In the genomic region with DNA sequence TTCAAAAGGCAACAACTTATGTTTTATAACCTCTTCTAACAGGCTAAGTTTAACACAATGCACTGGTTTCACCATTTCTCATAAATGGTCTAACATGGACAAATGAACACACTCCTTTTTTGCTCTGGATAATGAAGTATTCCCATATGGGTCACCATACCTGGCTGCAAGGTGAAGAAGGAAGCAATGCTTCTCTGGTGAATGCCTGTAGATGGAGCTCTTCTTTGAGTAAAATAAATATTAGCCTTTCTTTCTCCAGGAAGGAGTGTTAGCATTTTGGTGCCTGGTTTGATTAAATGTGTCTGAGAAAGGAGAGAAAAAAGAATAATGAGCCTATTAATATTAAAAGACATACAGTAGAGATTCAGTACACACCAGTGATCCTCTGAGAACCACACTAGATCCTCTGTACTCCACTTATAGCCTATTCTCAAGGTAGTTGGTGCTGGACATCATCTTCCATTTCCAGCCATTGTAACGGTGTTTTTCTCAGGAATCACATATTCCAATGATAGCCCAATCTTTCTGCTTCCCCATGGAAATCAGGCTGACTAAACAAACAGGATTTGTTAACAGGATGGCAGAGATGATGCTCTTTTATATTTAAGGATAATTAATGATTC, we compare ENCODE assay signal across 10 cellular contexts. TPM values are rescaled to one million over a fixed set of nuclear protein-coding genes. Genes with fewer than 3 reads are reported as not detected.
DNase-seq lines count a peak whose midpoint lies in the region; ATAC-seq and TF ChIP-seq lines count a peak whose summit lies in the region.
"Had no signal": no experiment of that assay in that cellular context is flagged by ENCODE, and none has a peak within 500 bp of the region (broad histone marks: within the 10 kb centered on the region; RNA-seq: fewer than 3 reads in every experiment).

No MANE protein-coding gene starts in this region.

- no peaks in the 10 kb centered on the region for H3K9me3 ChIP-seq in MM.1S (replicated peaks; ENCODE audit: insufficient read depth, low read length)
- H3K9me3 ChIP-seq in parathyroid adenoma (ENCODE audit: control insufficient read depth, low read length) = no peaks in the 10 kb centered on the region
- H3K9me3 ChIP-seq in CD8-positive, alpha-beta T cell (ENCODE audit: low read length) = no peaks in the 10 kb centered on the region

- H3K36me3 Mint-ChIP-seq in CD8-positive, alpha-beta T cell = peaks cover 34% of the 10 kb centered on the region

- H3K4me3 Mint-ChIP-seq in CD8-positive, alpha-beta T cell = no peak overlapping the region
- H3K4me3 Mint-ChIP-seq: CD4-positive, CD25-positive, alpha-beta regulatory T cell had no signal

- H3K4me3 ChIP-seq in MM.1S (ENCODE audit: low read length) (no peak overlapping the region), parathyroid adenoma (ENCODE audit: low read depth, low read length) (no peak overlapping the region)
- H3K4me3 ChIP-seq in CD8-positive, alpha-beta T cell (ENCODE audit: low read depth, low read length) = no peak overlapping the region

- H3K4me2 ChIP-seq in MM.1S (ENCODE audit: low read depth, low read length) (no peak overlapping the region), parathyroid adenoma (ENCODE audit: low read length) (no peak overlapping the region)

- H2AFZ ChIP-seq in MM.1S (ENCODE audit: low read length) = no peak overlapping the region
- no peak overlapping the region for H2AFZ ChIP-seq in parathyroid adenoma

- no peak overlapping the region for H3K27ac Mint-ChIP-seq in CD8-positive, alpha-beta T cell
- H3K27ac Mint-ChIP-seq: CD4-positive, CD25-positive, alpha-beta regulatory T cell had no signal

- no peaks in the 10 kb centered on the region for H3K4me1 ChIP-seq in MM.1S (ENCODE audit: low read length)
- H3K4me1 ChIP-seq in parathyroid adenoma = no peaks in the 10 kb centered on the region
- H3K4me1 ChIP-seq in CD8-positive, alpha-beta T cell (ENCODE audit: insufficient read depth, low read length) = no peaks in the 10 kb centered on the region

- no peak overlapping the region for H3K27ac ChIP-seq in MM.1S (ENCODE audit: low read length)
- H3K27ac ChIP-seq in parathyroid adenoma = no peak overlapping the region
- H3K27ac ChIP-seq in CD8-positive, alpha-beta T cell (ENCODE audit: low read depth, low read length) = no peak overlapping the region

- peak; percentile 3 for DNase-seq in NCI-H2081 treated with DMSO at 0.1 percent for 48 hours (lab: John Stamatoyannopoulos, UW)
- DNase-seq in NCI-H2081 (lab: John Stamatoyannopoulos, UW) = no peak
- no peak for DNase-seq in MM.1S
- peak; percentile 51 for DNase-seq in cerebellum (ENCODE audit: low spot score)
- no peak for DNase-seq in activated T-cell treated with anti-CD3 and anti-CD28 coated beads for 4 hours
- DNase-seq in stimulated activated CD4-positive, alpha-beta T cell treated with anti-CD3 and anti-CD28 coated beads, Interleukin-1b, Interleukin-23, amount 100 ng/mL, for 48 hours = no peak
- DNase-seq in CD8-positive, alpha-beta T cell = no peak
- DNase-seq: NK-92 treated with Interleukin-12 subunit alpha and Interleukin-12 subunit beta, amount 100 ng/mL, for 24 hours had no signal

- peaks cover under 1% of the 10 kb centered on the region for H3K4me1 Mint-ChIP-seq in CD8-positive, alpha-beta T cell (ENCODE audit: low read depth)

- ATAC-seq in CD8-positive, alpha-beta T cell = no peak

- H4K20me1 ChIP-seq in MM.1S (ENCODE audit: insufficient read depth, low read length) = no peaks in the 10 kb centered on the region

- H3K27me3 ChIP-seq in MM.1S (replicated peaks; ENCODE audit: insufficient read depth, low read length) (no peaks in the 10 kb centered on the region), parathyroid adenoma (ENCODE audit: control insufficient read depth, insufficient read depth, low read length) (no peaks in the 10 kb centered on the region)
- no peaks in the 10 kb centered on the region for H3K27me3 ChIP-seq in CD8-positive, alpha-beta T cell (ENCODE audit: insufficient read depth, low read length)

- no peaks in the 10 kb centered on the region for H3K79me2 ChIP-seq in MM.1S (ENCODE audit: low read length)
- no peaks in the 10 kb centered on the region for H3K79me2 ChIP-seq in parathyroid adenoma

- POLR2A ChIA-PET in CD8-positive, alpha-beta T cell (lab: Charles Lee) = no interaction called here

- CTCF ChIA-PET in CD8-positive, alpha-beta T cell (lab: Charles Lee) = no interaction called here

- intact Hi-C loops in CD8-positive, alpha-beta T cell (cut with DNase I, micrococcal nuclease) = no loop called here

- H3K9me2 ChIP-seq in MM.1S (replicated peaks; ENCODE audit: insufficient read depth, low read length) = no peaks in the 10 kb centered on the region

- H3K36me3 ChIP-seq in MM.1S (replicated peaks; ENCODE audit: insufficient read depth, low read length) (no peaks in the 10 kb centered on the region; the same call in 1 of the 2 replicates), parathyroid adenoma (ENCODE audit: control insufficient read depth, insufficient read depth, low read length) (no peaks in the 10 kb centered on the region)
- H3K36me3 ChIP-seq in CD8-positive, alpha-beta T cell (ENCODE audit: insufficient read depth, low read length) = peaks cover 6% of the 10 kb centered on the region

- H3K27me3 Mint-ChIP-seq in CD8-positive, alpha-beta T cell (ENCODE audit: low read depth) = no peaks in the 10 kb centered on the region
- H3K27me3 Mint-ChIP-seq: CD4-positive, CD25-positive, alpha-beta regulatory T cell had no signal

- H3K9ac ChIP-seq in MM.1S (ENCODE audit: low read length) (no peak overlapping the region), parathyroid adenoma (no peak overlapping the region)

- TF ChIP-seq CTCF in MM.1S (IDR thresholded peaks at IDR 0.05; ENCODE audit: low read length) = peak; percentile 42
- peak; percentile 16 for TF ChIP-seq CTCF in parathyroid adenoma (IDR thresholded peaks at IDR 0.05)
- no peak for TF ChIP-seq CTCF in CD8-positive, alpha-beta T cell (IDR thresholded peaks at IDR 0.05)

- peaks cover 8% of the 10 kb centered on the region for H3K9me3 Mint-ChIP-seq in CD8-positive, alpha-beta T cell

- no peaks in the 10 kb centered on the region for H3F3A ChIP-seq in MM.1S (ENCODE audit: insufficient read depth, low read length)

RNA-seq across cellular contexts. Expression of a gene that starts 17.6 kb away (rescaled TPM):
- 39.0 TPM for total RNA-seq in cerebellum
- total RNA-seq in CD8-positive, alpha-beta T cell = 10 to 100 TPM; 22.9 to 25.7 TPM

RNA-seq across cellular contexts. Expression of a gene that starts 21.9 kb away (rescaled TPM):
- total RNA-seq in cerebellum = 1.9 TPM
- total RNA-seq in CD8-positive, alpha-beta T cell = under 1 TPM in 1 of 2 experiments, not detected in 1; 0.30 TPM
- total RNA-seq: CD4-positive, CD25-positive, alpha-beta regulatory T cell had no signal

RNA-seq across cellular contexts. Expression of a gene that starts 37.4 kb away (rescaled TPM):
- 21.6 TPM for total RNA-seq in cerebellum
- total RNA-seq in CD8-positive, alpha-beta T cell = 10 to 100 TPM; 18.9 to 20.2 TPM

RNA-seq across cellular contexts. Expression of a gene that starts 38.1 kb away (rescaled TPM):
- 6.4 TPM for total RNA-seq in cerebellum
- 1 to 10 TPM; 2.1 to 2.3 TPM for total RNA-seq in CD8-positive, alpha-beta T cell

Comparison
In these comparisons a context has a peak if more than half of its experiments do, and no peak if none do; other contexts are left out.
1. DNase-seq: peak in NCI-H2081 treated with DMSO at 0.1 percent for 48 hours (single experiment) and cerebellum (single experiment); none in NCI-H2081 (0 of 2), MM.1S (single experiment), activated T-cell treated with anti-CD3 and anti-CD28 coated beads for 4 hours (single experiment), stimulated activated CD4-positive, alpha-beta T cell treated with anti-CD3 and anti-CD28 coated beads, Interleukin-1b, Interleukin-23, amount 100 ng/mL, for 48 hours (single experiment) and CD8-positive, alpha-beta T cell (0 of 7).